Comparison of ENCODE assay signal across 31 cellular contexts in genomic region chr1:20223659-20224058, GRCh38. TPM values are rescaled to one million over a fixed set of nuclear protein-coding genes. Genes with fewer than 3 reads are reported as not detected.
DNase-seq lines count a peak whose midpoint lies in the region; ATAC-seq, FAIRE-seq and TF ChIP-seq lines count a peak whose summit lies in the region.
"Had no signal": no experiment of that assay in that cellular context is flagged by ENCODE, and none has a peak within 500 bp of the region (broad histone marks: within the 10 kb centered on the region; RNA-seq: fewer than 3 reads in every experiment).

No MANE protein-coding gene starts in this region.

- CTCF ChIA-PET in K562 (lab: Yijun Ruan, JAX; ENCODE audit: low intra/inter-chr PET ratio) = no interaction called here

- H3K9me3 ChIP-seq in K562 (replicated peaks; ENCODE audit: control insufficient read depth, insufficient read depth, low read depth, low read length) = no peaks in the 10 kb centered on the region
- H3K9me3 ChIP-seq in vagina = no peaks in the 10 kb centered on the region

- H3K27ac ChIP-seq in K562 (ENCODE audit: extremely low read depth, low read depth, low read length) (no peak overlapping the region), vagina (no peak overlapping the region)
- H3K27ac ChIP-seq: cardiac muscle cell, coronary artery, GM23248, RWPE1 had no signal

- H3K4me1 ChIP-seq in K562 (replicated peaks in 1 of 2; ENCODE audit: control insufficient read depth in 2 of 2, insufficient read depth in 2 of 2, low read length in 2 of 2) = no peaks in the 10 kb centered on the region
- H3K4me1 ChIP-seq in vagina = no peaks in the 10 kb centered on the region

- no peak overlapping the region for H2AFZ ChIP-seq in K562 (ENCODE audit: low read depth, low read length)
- H2AFZ ChIP-seq: GM23248 had no signal

- WGBS in K562 (ENCODE audit: insufficient coverage, low coverage, missing lambda C conversion rate) = 3% methylated on average over 12 of the region's 14 CpGs

- no peak overlapping the region for H3K9ac ChIP-seq in K562 (ENCODE audit: insufficient read depth in 1 of 2, low read depth in 2 of 2, low read length in 2 of 2)
- H3K9ac ChIP-seq: GM23248 had no signal

- TF ChIP-seq POLR2A in K562 (conservative IDR thresholded peaks at IDR 0.05) (no peak), vagina (IDR thresholded peaks at IDR 0.05) (no peak)

- peak; percentile 34 for DNase-seq in NCI-H1092 (lab: John Stamatoyannopoulos, UW)
- peak; percentile 54 for DNase-seq in NCI-H2227 treated with DMSO at 0.1 percent for 48 hours (lab: John Stamatoyannopoulos, UW)
- no peak for DNase-seq in K562 (ENCODE audit: extremely low read depth in 1 of 4, low spot score in 3 of 4)
- peak; percentile 24 for DNase-seq in mesenteric fat pad (ENCODE audit: low spot score)
- no peak for DNase-seq in vagina (ENCODE audit: extremely low spot score in 2 of 2)
- no peak for DNase-seq in stimulated activated naive CD4-positive, alpha-beta T cell (lab: John Stamatoyannopoulos, UW)
- DNase-seq: activated CD4-positive, CD25-positive, alpha-beta regulatory T cell treated with anti-CD3 and anti-CD28 coated beads, Interleukin-2, amount 50 U/mL, for 72 hours; activated CD8-positive, alpha-beta T cell treated with anti-CD3 and anti-CD28 coated beads, Interleukin-2, amount 10 ng/mL, durations not matched to agents 7 days and 5 days; activated effector memory CD4-positive, alpha-beta T cell treated with Interleukin-2 at 50 U/mL for 16 hours; aorta; effector memory CD4-positive, alpha-beta T cell; erythroblast; GM23248; left cardiac atrium; mammary epithelial cell; NCI-H2029 treated with DMSO at 0.1 percent for 48 hours; NCI-H526; stimulated activated CD4-positive, alpha-beta T cell treated with anti-CD3 and anti-CD28 coated beads, Interleukin-12 subunit alpha, Interleukin-12 subunit beta, amount 100 ng/mL, for 4 hours; stimulated activated CD4-positive, alpha-beta T cell treated with anti-CD3 and anti-CD28 coated beads, Interleukin-4, amount 100 ng/mL, for 24 hours had no signal

- ATAC-seq in K562 = no peak
- no peak for ATAC-seq in GM19467 (IDR thresholded peaks at IDR 0.05; ENCODE audit: unreplicated experiment)
- ATAC-seq in GM21529 (IDR thresholded peaks at IDR 0.05; ENCODE audit: unreplicated experiment) = no peak
- ATAC-seq: activated CD8-positive, alpha-beta T cell treated with anti-CD3 and anti-CD28 coated beads, Interleukin-2, amount 10 ng/mL, durations not matched to agents 7 days and 5 days; left cardiac atrium; sciatic nerve; stimulated activated effector memory CD8-positive, alpha-beta T cell treated with anti-CD3 and anti-CD28 coated beads, Interleukin-12 subunit alpha, Interleukin-12 subunit beta, amount 100 ng/mL, for 72 hours had no signal

- no TSS peak for BruUV-seq in K562 (replicated peaks; lab: Mats Ljungman, UMichigan)

- H3K36me3 ChIP-seq in K562 (ENCODE audit: control insufficient read depth, insufficient read depth, low read length) (no peaks in the 10 kb centered on the region), vagina (no peaks in the 10 kb centered on the region)
- H3K36me3 ChIP-seq: cardiac muscle cell had no signal

- H3K27me3 ChIP-seq in K562 (ENCODE audit: control insufficient read depth in 2 of 2, insufficient read depth in 2 of 2, low read length in 2 of 2) = peaks cover 45 to 48% of the 10 kb centered on the region in 2 experiments
- H3K27me3 ChIP-seq in vagina = no peaks in the 10 kb centered on the region

- TF ChIP-seq RAD21 in K562 (CRISPR knock-in tag; conservative IDR thresholded peaks at IDR 0.05 in 1 of 2, IDR thresholded peaks at IDR 0.05 in 1 of 2) = no peak

- intact Hi-C loops in K562 (cut with micrococcal nuclease) (no loop called here), vagina (cut with DNase I) (no loop called here)

- no peak overlapping the region for H3K4me2 ChIP-seq in K562 (ENCODE audit: insufficient read depth, low read length)

- no peaks in the 10 kb centered on the region for H3K79me2 ChIP-seq in K562 (ENCODE audit: control insufficient read depth, insufficient read depth, low read length)

- POLR2A ChIA-PET in K562 (lab: Yijun Ruan, JAX) = no interaction called here

- no peak for TF ChIP-seq EP300 in K562 (IDR thresholded peaks at IDR 0.05; ENCODE audit: low read length)

- H3K4me3 ChIP-seq in K562 (no peak overlapping the region), vagina (no peak overlapping the region)
- H3K4me3 ChIP-seq: cardiac muscle cell, coronary artery, GM23248 had no signal

- H3K9me1 ChIP-seq in K562 (ENCODE audit: control insufficient read depth, insufficient read depth, low read length) = no peaks in the 10 kb centered on the region

- in situ Hi-C loops in K562 (cut with MboI) = no loop called here

- H4K20me1 ChIP-seq in K562 (replicated peaks; ENCODE audit: control insufficient read depth, insufficient read depth, low read length) = no peaks in the 10 kb centered on the region

- TF ChIP-seq CTCF in K562 (IDR thresholded peaks at IDR 0.05 in 2 of 3, conservative IDR thresholded peaks at IDR 0.05 in 1 of 3; ENCODE audit: insufficient read depth in 2 of 3, low read depth in 1 of 3, low read length in 3 of 3) = no peak; a peak in 1 of 6 replicates
- no peak for TF ChIP-seq CTCF in vagina (IDR thresholded peaks at IDR 0.05)

- FAIRE-seq in K562 (lab: Jason Lieb, UNC) = no peak
- FAIRE-seq: TTC549, urothelium cell line had no signal

TF ChIP-seq in K562, 482 proteins besides CTCF, POLR2A, EP300 and RAD21:
- TF ChIP-seq NRF1 (conservative IDR thresholded peaks at IDR 0.05 in 1 of 2, IDR thresholded peaks at IDR 0.05 in 1 of 2) (peak; percentile 58 to 64), KAT7 (CRISPR knock-in tag; IDR thresholded peaks at IDR 0.05; ENCODE audit: borderline replicate concordance) (no peak), FOSL1 (tag; conservative IDR thresholded peaks at IDR 0.05) (no peak)

RNA-seq across cellular contexts. Expression of gene PLA2G2C, which starts 37.3 kb away (rescaled TPM):
- total RNA-seq in K562 (2011; cell fraction: chromatin; rRNA removed; ENCODE audit: low replicate concordance) = 0.70 and 0.72 TPM in 2 replicates
- 0.50 and 0.53 TPM in 2 replicates for total RNA-seq in K562 (2011; cell fraction: nucleolus; rRNA removed)
- 0.95 and 1.5 TPM in 2 replicates for total RNA-seq in K562 (2011; cell fraction: nucleoplasm; rRNA removed)
- total RNA-seq in K562 (2014; rRNA removed) (0.08 and 0.18 TPM in 2 replicates), K562 (2014; rRNA removed; fragmentation: Illumina TruSeq; extraction: Trizol) (0.06 and 0.15 TPM in 2 replicates), K562 (2015; rRNA removed; fragmentation: Illumina TruSeq; extraction: Trizol) (0.14 and 0.19 TPM in 2 replicates), K562 (2021) (0.13 and 0.29 TPM in 2 replicates), mesenteric fat pad (0.74 TPM), vagina (not detected)
- polyA plus RNA-seq in K562 (2011; rRNA removed) (0.15 and 0.26 TPM in 2 replicates), K562 (2014; fragmentation: Illumina TruSeq; extraction: Trizol) (0.14 and 0.49 TPM in 2 replicates), K562 (2014; fragmentation: Nextera tagmentation; extraction: Ambion mirVana) (under 1 TPM; 0.21 to 0.48 TPM), K562 (2014; rRNA removed) (0.21 and 0.32 TPM in 2 replicates)
- 0.12 and 0.98 TPM in 2 replicates for polyA plus RNA-seq in K562 (2011; cell fraction: cytosol; rRNA removed)
- polyA plus RNA-seq in K562 (2011; cell fraction: nucleus; rRNA removed) = 0.18 and 0.41 TPM in 2 replicates
- polyA plus RNA-seq in K562 (2012) = 0.35 and 1.8 TPM in 2 replicates
- 0.27 and 0.32 TPM in 2 replicates for polyA minus RNA-seq in K562 (2011; rRNA and poly(A)+ RNA removed)
- polyA minus RNA-seq in K562 (2011; cell fraction: cytosol; rRNA and poly(A)+ RNA removed) = not detected in 2 replicates
- polyA minus RNA-seq in K562 (2011; cell fraction: nucleus; rRNA and poly(A)+ RNA removed) = 0.11 and 0.13 TPM in 2 replicates
- total RNA-seq: activated CD8-positive, alpha-beta T cell treated with anti-CD3 and anti-CD28 coated beads, Interleukin-2, amount 10 ng/mL, durations not matched to agents 7 days and 5 days; cardiac muscle cell; Daoy; GM23248; left cardiac atrium; mammary epithelial cell; progenitor cell of endocrine pancreas; temporal lobe had no signal
- polyA plus RNA-seq: aorta, cardiac muscle cell, GM23248, mammary epithelial cell had no signal

RNA-seq across cellular contexts. Expression of gene UBXN10, which starts 37.8 kb away (rescaled TPM):
- total RNA-seq in K562 (2011; cell fraction: chromatin; rRNA removed; ENCODE audit: low replicate concordance) = 10.5 and 11.6 TPM in 2 replicates
- 7.2 and 9.2 TPM in 2 replicates for total RNA-seq in K562 (2011; cell fraction: nucleolus; rRNA removed)
- total RNA-seq in K562 (2011; cell fraction: nucleoplasm; rRNA removed) = 8.0 and 8.2 TPM in 2 replicates
- total RNA-seq in K562 (2014; rRNA removed) (11.3 and 12.4 TPM in 2 replicates), K562 (2014; rRNA removed; fragmentation: Illumina TruSeq; extraction: Trizol) (15.8 and 18.7 TPM in 2 replicates), K562 (2015; rRNA removed; fragmentation: Illumina TruSeq; extraction: Trizol) (12.5 and 13.7 TPM in 2 replicates), K562 (2021) (13.1 and 16.2 TPM in 2 replicates), mesenteric fat pad (0.29 TPM), vagina (0.49 TPM)
- polyA plus RNA-seq in K562 (2011; rRNA removed) (4.8 and 10.7 TPM in 2 replicates), K562 (2014; fragmentation: Illumina TruSeq; extraction: Trizol) (17.7 and 18.7 TPM in 2 replicates), K562 (2014; fragmentation: Nextera tagmentation; extraction: Ambion mirVana) (10 to 100 TPM; 12.3 to 13.6 TPM), K562 (2014; rRNA removed) (10.8 and 11.9 TPM in 2 replicates)
- 4.4 and 8.8 TPM in 2 replicates for polyA plus RNA-seq in K562 (2011; cell fraction: cytosol; rRNA removed)
- 5.2 and 10.7 TPM in 2 replicates for polyA plus RNA-seq in K562 (2011; cell fraction: nucleus; rRNA removed)
- polyA plus RNA-seq in K562 (2012) = 16.6 and 26.2 TPM in 2 replicates
- 7.4 and 13.2 TPM in 2 replicates for polyA minus RNA-seq in K562 (2011; rRNA and poly(A)+ RNA removed)
- 1.0 and 4.5 TPM in 2 replicates for polyA minus RNA-seq in K562 (2011; cell fraction: cytosol; rRNA and poly(A)+ RNA removed)
- polyA minus RNA-seq in K562 (2011; cell fraction: nucleus; rRNA and poly(A)+ RNA removed) = 7.7 and 9.2 TPM in 2 replicates
- polyA plus RNA-seq: GM23248, mammary epithelial cell had no signal

Comparison
In these comparisons a context has a peak if more than half of its experiments do, and no peak if none do; other contexts are left out.
1. DNase-seq: peak in NCI-H1092 (single experiment), NCI-H2227 treated with DMSO at 0.1 percent for 48 hours (single experiment) and mesenteric fat pad (single experiment); none in K562 (0 of 4), vagina (0 of 2) and stimulated activated naive CD4-positive, alpha-beta T cell (0 of 6).